In genomic region chr17:75273968-75274708, GRCh38 we compare ENCODE assay signal across 12 cellular contexts. TPM values are rescaled to one million over a fixed set of nuclear protein-coding genes. Genes with fewer than 3 reads are reported as not detected.
DNase-seq lines count a peak whose midpoint lies in the region; ATAC-seq, FAIRE-seq and TF ChIP-seq lines count a peak whose summit lies in the region.
"Had no signal": no experiment of that assay in that cellular context is flagged by ENCODE, and none has a peak within 500 bp of the region (broad histone marks: within the 10 kb centered on the region; RNA-seq: fewer than 3 reads in every experiment).

No MANE protein-coding gene starts in this region.

- H3K36me3 ChIP-seq in IMR-90 (ENCODE audit: control insufficient read depth, insufficient read depth, low read length) (no peaks in the 10 kb centered on the region), K562 (ENCODE audit: control insufficient read depth, insufficient read depth, low read length) (peaks cover 54% of the 10 kb centered on the region)

- H2AFZ ChIP-seq in IMR-90 (replicated peaks; ENCODE audit: low read length, poor library complexity) (no peak overlapping the region), K562 (ENCODE audit: low read depth, low read length) (no peak overlapping the region)

- POLR2A ChIA-PET in IMR-90 (lab: Charles Lee; ENCODE audit: unreplicated experiment) (no interaction called here), K562 (lab: Yijun Ruan, JAX) (interaction anchor here (0.6 to 6.8 kb wide), 9 partner anchors 10 to 265 kb away, joined by 3 to 43 read pairs (median 3); partner anchors contain the start of genes GGA3, MRPL58, MRPS7 and SLC25A19)

- H3K79me2 ChIP-seq in K562 (ENCODE audit: control insufficient read depth, insufficient read depth, low read length): peaks cover 35% of the 10 kb centered on the region

- intact Hi-C loops in IMR-90 (cut with micrococcal nuclease) (loop anchor here (10.0 kb wide), 1 partner anchor 241 kb away; the partner anchor contains the start of genes CASKIN2 and TSEN54), K562 (cut with micrococcal nuclease) (no loop called here)

- CTCF ChIA-PET in IMR-90 (lab: Yijun Ruan, JAX): interaction anchor here (1.1 kb wide), 1 partner anchor 120 kb away, joined by 3 read pairs; no protein-coding TSS in a partner anchor
- CTCF ChIA-PET in K562 (lab: Yijun Ruan, JAX; ENCODE audit: low intra/inter-chr PET ratio): no interaction called here

- no peak overlapping the region for H3K56ac ChIP-seq in IMR-90 (ENCODE audit: extremely low read depth, insufficient read depth, low read length)

- FAIRE-seq in K562 (lab: Jason Lieb, UNC): peak; percentile 72
- FAIRE-seq: GM19239 had no signal

- H3K9me3 ChIP-seq in IMR-90 (ENCODE audit: control insufficient read depth, insufficient read depth, low read length): no peaks in the 10 kb centered on the region
- H3K9me3 ChIP-seq in K562 (replicated peaks; ENCODE audit: control insufficient read depth, insufficient read depth, low read depth, low read length): no peaks in the 10 kb centered on the region

- no peak overlapping the region for H4K91ac ChIP-seq in IMR-90 (ENCODE audit: insufficient read depth, low read depth, low read length)

- no peak overlapping the region for H3K23ac ChIP-seq in IMR-90 (ENCODE audit: low read depth, low read length)

- no peak overlapping the region for H3K4ac ChIP-seq in IMR-90 (ENCODE audit: low read depth, low read length)

- peaks cover 4% of the 10 kb centered on the region for H3K36me3 Mint-ChIP-seq in natural killer cell treated with Interleukin-12 subunit alpha and Interleukin-12 subunit beta and Interleukin-15 and Interleukin-18, amount 100 ng/mL, for 72 hours

- no peak for TF ChIP-seq CTCF in IMR-90 (conservative IDR thresholded peaks at IDR 0.05; ENCODE audit: low read depth, low read length)
- TF ChIP-seq CTCF in K562 (IDR thresholded peaks at IDR 0.05 in 2 of 3, conservative IDR thresholded peaks at IDR 0.05 in 1 of 3; ENCODE audit: insufficient read depth in 2 of 3, low read depth in 1 of 3, low read length in 3 of 3): no peak

- H4K8ac ChIP-seq in IMR-90 (ENCODE audit: low read depth in 2 of 2, low read length in 2 of 2): peak overlapping the region in 1 of 2 experiments; percentile 26; a peak in 1 of 4 replicates

- dilution Hi-C loops in IMR-90 (cut with HindIII; ENCODE audit: low sequenced_read_pairs, unreplicated experiment): no loop called here

- peaks cover 4 to 11% of the 10 kb centered on the region in 2 experiments; a peak in 3 of 4 replicates for H3K79me1 ChIP-seq in IMR-90 (ENCODE audit: low read depth in 1 of 2, low read length in 2 of 2)

- H3K27me3 Mint-ChIP-seq in natural killer cell treated with Interleukin-12 subunit alpha and Interleukin-12 subunit beta and Interleukin-15 and Interleukin-18, amount 100 ng/mL, for 72 hours: no peaks in the 10 kb centered on the region

- peaks cover 17% of the 10 kb centered on the region for H3K9me1 ChIP-seq in IMR-90 (ENCODE audit: insufficient read depth, low read length)
- no peaks in the 10 kb centered on the region for H3K9me1 ChIP-seq in K562 (ENCODE audit: control insufficient read depth, insufficient read depth, low read length)

- H3K4me3 ChIP-seq in IMR-90 (ENCODE audit: insufficient read depth, low read depth, low read length): no peak overlapping the region
- no peak overlapping the region for H3K4me3 ChIP-seq in K562
- H3K4me3 ChIP-seq: lung had no signal

- H3K14ac ChIP-seq in IMR-90 (replicated peaks; ENCODE audit: low read depth, low read length): no peak overlapping the region; the same call in 1 of the 2 replicates

- BruUV-seq in IMR-90 (replicated peaks; lab: Mats Ljungman, UMichigan) (no TSS peak), K562 (replicated peaks; lab: Mats Ljungman, UMichigan) (no TSS peak)

- peak overlapping the region in 1 of 2 donors; percentile 25 for H3K27ac Mint-ChIP-seq in natural killer cell treated with Interleukin-12 subunit alpha and Interleukin-12 subunit beta and Interleukin-15 and Interleukin-18, amount 100 ng/mL, for 72 hours

- WGBS in IMR-90 (ENCODE audit: extremely low coverage in 2 of 2, insufficient read length in 1 of 2), 2 experiments: 18% methylated on average over 3 of the region's 7 CpGs; no CpG with 5 or more reads in 1 of the 2 experiments
- WGBS in K562 (ENCODE audit: insufficient coverage, low coverage, missing lambda C conversion rate): 54% methylated on average over 7 of the region's 7 CpGs

- H3K27me3 ChIP-seq in IMR-90 (ENCODE audit: control insufficient read depth, insufficient read depth, low read length): no peaks in the 10 kb centered on the region
- H3K27me3 ChIP-seq in K562 (ENCODE audit: control insufficient read depth in 2 of 2, insufficient read depth in 2 of 2, low read length in 2 of 2): no peaks in the 10 kb centered on the region

- TF ChIP-seq EP300 in K562 (IDR thresholded peaks at IDR 0.05; ENCODE audit: low read length): no peak; the same call in 1 of the 2 replicates

- in situ Hi-C loops in IMR-90 (cut with MboI; ENCODE audit: low sequenced_read_pairs): no loop called here
- in situ Hi-C loops in K562 (cut with MboI): no loop called here

- no peak overlapping the region for H2BK20ac ChIP-seq in IMR-90 (ENCODE audit: low read depth, low read length)

- no peak overlapping the region for H3K18ac ChIP-seq in IMR-90 (ENCODE audit: low read depth, low read length)

- H3K9me3 Mint-ChIP-seq in natural killer cell treated with Interleukin-12 subunit alpha and Interleukin-12 subunit beta and Interleukin-15 and Interleukin-18, amount 100 ng/mL, for 72 hours: no peaks in the 10 kb centered on the region

- H3K9ac ChIP-seq in IMR-90 (ENCODE audit: low read depth, low read length) (no peak overlapping the region), K562 (ENCODE audit: insufficient read depth in 1 of 2, low read depth in 2 of 2, low read length in 2 of 2) (peak overlapping the region in 1 of 2 experiments; percentile 81; a peak in 1 of 4 replicates)

- TF ChIP-seq POLR2A in IMR-90 (IDR thresholded peaks at IDR 0.05; ENCODE audit: low read depth, low read length) (no peak), K562 (conservative IDR thresholded peaks at IDR 0.05) (peak; percentile 58; the same call in 1 of the 2 replicates)

- no peak for ATAC-seq in IMR-90 (ENCODE audit: low read depth)
- no peak for ATAC-seq in K562
- ATAC-seq in natural killer cell treated with Interleukin-12 subunit alpha and Interleukin-12 subunit beta and Interleukin-15 and Interleukin-18, amount 100 ng/mL, for 72 hours: no peak

- TF ChIP-seq RAD21 in IMR-90 (IDR thresholded peaks at IDR 0.05; ENCODE audit: low read length): no peak
- TF ChIP-seq RAD21 in K562 (CRISPR knock-in tag; conservative IDR thresholded peaks at IDR 0.05 in 1 of 2, IDR thresholded peaks at IDR 0.05 in 1 of 2): no peak

- no peak overlapping the region for H2BK120ac ChIP-seq in IMR-90 (ENCODE audit: low read depth, low read length)

- H3K4me3 Mint-ChIP-seq in natural killer cell treated with Interleukin-12 subunit alpha and Interleukin-12 subunit beta and Interleukin-15 and Interleukin-18, amount 100 ng/mL, for 72 hours: peak overlapping the region; percentile 25

- H3K27ac ChIP-seq in IMR-90 (ENCODE audit: insufficient read depth, low read length) (no peak overlapping the region), K562 (ENCODE audit: extremely low read depth, low read depth, low read length) (peak overlapping the region; percentile 46; the same call in 2 of the 3 replicates)

- H2BK15ac ChIP-seq in IMR-90 (ENCODE audit: low read depth, low read length): no peak overlapping the region

- no peak overlapping the region for H2AK5ac ChIP-seq in IMR-90 (ENCODE audit: low read depth, low read length)

- peaks cover 18 to 20% of the 10 kb centered on the region in 2 donors for H3K4me1 Mint-ChIP-seq in natural killer cell treated with Interleukin-12 subunit alpha and Interleukin-12 subunit beta and Interleukin-15 and Interleukin-18, amount 100 ng/mL, for 72 hours (ENCODE audit: low read depth in 2 of 2)

- no peak overlapping the region for H4K5ac ChIP-seq in IMR-90 (ENCODE audit: low read depth, low read length)

- no peak overlapping the region for H2AK9ac ChIP-seq in IMR-90 (replicated peaks; ENCODE audit: low read depth, low read length, poor library complexity)

- no peaks in the 10 kb centered on the region; the same call in none of the 2 replicates for H4K20me1 ChIP-seq in IMR-90 (ENCODE audit: insufficient read depth, low read length)
- H4K20me1 ChIP-seq in K562 (replicated peaks; ENCODE audit: control insufficient read depth, insufficient read depth, low read length): no peaks in the 10 kb centered on the region

- H3K4me2 ChIP-seq in IMR-90 (ENCODE audit: low read depth, low read length): no peak overlapping the region
- H3K4me2 ChIP-seq in K562 (ENCODE audit: insufficient read depth, low read length): no peak overlapping the region

- no peak overlapping the region for H2BK5ac ChIP-seq in IMR-90 (ENCODE audit: low read depth, low read length, poor library complexity, severe bottlenecking)

- DNase-seq in EH (ENCODE audit: low read depth) (peak; percentile 73), IMR-90 (peak; percentile 77), K562 (ENCODE audit: extremely low read depth in 1 of 4, low spot score in 3 of 4) (peak in 3 of 4 experiments; percentile 7 to 41 (median 9)), NCI-H524 (lab: John Stamatoyannopoulos, UW) (no peak), GM19238 (ENCODE audit: insufficient read length, low spot score) (no peak)
- no peak for DNase-seq in natural killer cell treated with Interleukin-12 subunit alpha and Interleukin-12 subunit beta and Interleukin-15 and Interleukin-18, amount 100 ng/mL, for 72 hours (ENCODE audit: low spot score)
- DNase-seq in activated CD4-positive, alpha-beta T cell treated with anti-CD3 and anti-CD28 coated beads for 48 hours: no peak
- DNase-seq: caudate nucleus, GF-D8, NCI-H2081 treated with DMSO at 0.1 percent for 48 hours had no signal

- H3K4me1 ChIP-seq in IMR-90 (ENCODE audit: control insufficient read depth, insufficient read depth, low read length) (peaks cover 18% of the 10 kb centered on the region), K562 (replicated peaks in 1 of 2; ENCODE audit: control insufficient read depth in 2 of 2, insufficient read depth in 2 of 2, low read length in 2 of 2) (peaks cover 13 to 40% of the 10 kb centered on the region in 2 experiments; a peak in 3 of 5 replicates)

RNA-seq across cellular contexts. Expression of gene MIF4GD, which starts 3.1 kb away (rescaled TPM):
- total RNA-seq in IMR-90 (2012; rRNA removed): 3.3 and 4.1 TPM in 2 replicates
- 6.9 and 7.7 TPM in 2 replicates for polyA plus RNA-seq in IMR-90 (2012; rRNA removed)
- 7.9 and 11.1 TPM in 2 replicates for polyA plus RNA-seq in IMR-90 (2012; cell fraction: cytosol; rRNA removed)
- 5.9 and 6.9 TPM in 2 replicates for polyA plus RNA-seq in IMR-90 (2012; cell fraction: nucleus; rRNA removed; ENCODE audit: low replicate concordance)
- 28.8 and 42.4 TPM in 2 replicates for total RNA-seq in K562 (2011; cell fraction: chromatin; rRNA removed; ENCODE audit: low replicate concordance)
- 36.0 and 43.4 TPM in 2 replicates for total RNA-seq in K562 (2011; cell fraction: nucleolus; rRNA removed)
- 32.6 and 37.5 TPM in 2 replicates for total RNA-seq in K562 (2011; cell fraction: nucleoplasm; rRNA removed)
- 22.4 and 25.2 TPM in 2 replicates for total RNA-seq in K562 (2014; rRNA removed)
- 11.8 and 12.3 TPM in 2 replicates for total RNA-seq in K562 (2014; rRNA removed; fragmentation: Illumina TruSeq; extraction: Trizol)
- total RNA-seq in K562 (2015; rRNA removed; fragmentation: Illumina TruSeq; extraction: Trizol): 13.2 and 14.0 TPM in 2 replicates
- total RNA-seq in K562 (2021): 23.0 and 27.1 TPM in 2 replicates
- polyA plus RNA-seq in K562 (2011; rRNA removed): 50.8 and 53.9 TPM in 2 replicates
- 71.3 and 91.1 TPM in 2 replicates for polyA plus RNA-seq in K562 (2011; cell fraction: cytosol; rRNA removed)
- polyA plus RNA-seq in K562 (2011; cell fraction: nucleus; rRNA removed): 56.0 and 67.5 TPM in 2 replicates
- 28.0 and 61.3 TPM in 2 replicates for polyA plus RNA-seq in K562 (2012)
- 25.5 and 28.1 TPM in 2 replicates for polyA plus RNA-seq in K562 (2014; fragmentation: Illumina TruSeq; extraction: Trizol)
- polyA plus RNA-seq in K562 (2014; fragmentation: Nextera tagmentation; extraction: Ambion mirVana): 10 to 100 TPM; 46.7 to 63.8 TPM
- polyA plus RNA-seq in K562 (2014; rRNA removed): 30.6 and 36.0 TPM in 2 replicates
- 25.6 TPM in 2 replicates for polyA minus RNA-seq in K562 (2011; rRNA and poly(A)+ RNA removed)
- polyA minus RNA-seq in K562 (2011; cell fraction: cytosol; rRNA and poly(A)+ RNA removed): 13.5 and 16.8 TPM in 2 replicates
- 8.3 and 15.0 TPM in 2 replicates for polyA minus RNA-seq in K562 (2011; cell fraction: nucleus; rRNA and poly(A)+ RNA removed)
- 10 to 100 TPM; 32.3 to 35.2 TPM for total RNA-seq in natural killer cell treated with Interleukin-12 subunit alpha and Interleukin-12 subunit beta and Interleukin-15 and Interleukin-18, amount 100 ng/mL, for 72 hours

RNA-seq across cellular contexts. Expression of gene MRPS7, which starts 12.5 kb away (rescaled TPM):
- total RNA-seq in IMR-90 (2012; rRNA removed): 55.9 and 62.5 TPM in 2 replicates
- polyA plus RNA-seq in IMR-90 (2012; rRNA removed): 60.5 and 70.3 TPM in 2 replicates
- 35.4 and 53.8 TPM in 2 replicates for polyA plus RNA-seq in IMR-90 (2012; cell fraction: cytosol; rRNA removed)
- 22.2 and 34.6 TPM in 2 replicates for polyA plus RNA-seq in IMR-90 (2012; cell fraction: nucleus; rRNA removed; ENCODE audit: low replicate concordance)
- total RNA-seq in K562 (2011; cell fraction: chromatin; rRNA removed; ENCODE audit: low replicate concordance): 58.3 and 91.9 TPM in 2 replicates
- total RNA-seq in K562 (2011; cell fraction: nucleolus; rRNA removed): 73.0 and 88.6 TPM in 2 replicates
- 64.5 and 67.2 TPM in 2 replicates for total RNA-seq in K562 (2011; cell fraction: nucleoplasm; rRNA removed)
- total RNA-seq in K562 (2014; rRNA removed): 115 and 137 TPM in 2 replicates
- total RNA-seq in K562 (2014; rRNA removed; fragmentation: Illumina TruSeq; extraction: Trizol): 128 and 142 TPM in 2 replicates
- total RNA-seq in K562 (2015; rRNA removed; fragmentation: Illumina TruSeq; extraction: Trizol): 124 and 132 TPM in 2 replicates
- 117 and 120 TPM in 2 replicates for total RNA-seq in K562 (2021)
- 90.8 and 115 TPM in 2 replicates for polyA plus RNA-seq in K562 (2011; rRNA removed)
- 83.0 and 98.9 TPM in 2 replicates for polyA plus RNA-seq in K562 (2011; cell fraction: cytosol; rRNA removed)
- polyA plus RNA-seq in K562 (2011; cell fraction: nucleus; rRNA removed): 73.0 and 76.0 TPM in 2 replicates
- polyA plus RNA-seq in K562 (2012): 60.3 and 98.2 TPM in 2 replicates
- 140 and 153 TPM in 2 replicates for polyA plus RNA-seq in K562 (2014; fragmentation: Illumina TruSeq; extraction: Trizol)
- polyA plus RNA-seq in K562 (2014; fragmentation: Nextera tagmentation; extraction: Ambion mirVana): 100 to 1,000 TPM; 236 to 244 TPM
- 107 and 126 TPM in 2 replicates for polyA plus RNA-seq in K562 (2014; rRNA removed)
- polyA minus RNA-seq in K562 (2011; rRNA and poly(A)+ RNA removed): 75.2 and 86.1 TPM in 2 replicates
- polyA minus RNA-seq in K562 (2011; cell fraction: cytosol; rRNA and poly(A)+ RNA removed): 34.9 and 44.7 TPM in 2 replicates
- 34.5 and 47.3 TPM in 2 replicates for polyA minus RNA-seq in K562 (2011; cell fraction: nucleus; rRNA and poly(A)+ RNA removed)
- 10 to 100 TPM; 76.4 to 82.8 TPM for total RNA-seq in natural killer cell treated with Interleukin-12 subunit alpha and Interleukin-12 subunit beta and Interleukin-15 and Interleukin-18, amount 100 ng/mL, for 72 hours

RNA-seq across cellular contexts. Expression of gene GGA3, which starts 12.7 kb away (rescaled TPM):
- total RNA-seq in IMR-90 (2012; rRNA removed) (12.8 and 15.1 TPM in 2 replicates), K562 (2014; rRNA removed) (16.3 and 27.7 TPM in 2 replicates), K562 (2014; rRNA removed; fragmentation: Illumina TruSeq; extraction: Trizol) (25.4 and 26.5 TPM in 2 replicates), K562 (2015; rRNA removed; fragmentation: Illumina TruSeq; extraction: Trizol) (21.3 and 23.7 TPM in 2 replicates), K562 (2021) (60.9 and 64.9 TPM in 2 replicates)
- polyA plus RNA-seq in IMR-90 (2012; rRNA removed) (35.2 and 37.7 TPM in 2 replicates), K562 (2011; rRNA removed) (40.9 and 74.6 TPM in 2 replicates), K562 (2014; fragmentation: Illumina TruSeq; extraction: Trizol) (51.7 and 54.2 TPM in 2 replicates), K562 (2014; fragmentation: Nextera tagmentation; extraction: Ambion mirVana) (1 to 10 TPM; 5.7 to 6.3 TPM), K562 (2014; rRNA removed) (41.2 and 45.9 TPM in 2 replicates)
- 11.8 and 16.9 TPM in 2 replicates for polyA plus RNA-seq in IMR-90 (2012; cell fraction: cytosol; rRNA removed)
- 173 and 223 TPM in 2 replicates for polyA plus RNA-seq in IMR-90 (2012; cell fraction: nucleus; rRNA removed; ENCODE audit: low replicate concordance)
- 229 and 410 TPM in 2 replicates for total RNA-seq in K562 (2011; cell fraction: chromatin; rRNA removed; ENCODE audit: low replicate concordance)
- total RNA-seq in K562 (2011; cell fraction: nucleolus; rRNA removed): 168 and 211 TPM in 2 replicates
- 138 and 145 TPM in 2 replicates for total RNA-seq in K562 (2011; cell fraction: nucleoplasm; rRNA removed)
- polyA plus RNA-seq in K562 (2011; cell fraction: cytosol; rRNA removed): 24.6 and 25.5 TPM in 2 replicates
- 329 and 442 TPM in 2 replicates for polyA plus RNA-seq in K562 (2011; cell fraction: nucleus; rRNA removed)
- 65.7 and 79.7 TPM in 2 replicates for polyA plus RNA-seq in K562 (2012)
- 76.1 and 105 TPM in 2 replicates for polyA minus RNA-seq in K562 (2011; rRNA and poly(A)+ RNA removed)
- polyA minus RNA-seq in K562 (2011; cell fraction: cytosol; rRNA and poly(A)+ RNA removed): 29.3 and 34.2 TPM in 2 replicates
- polyA minus RNA-seq in K562 (2011; cell fraction: nucleus; rRNA and poly(A)+ RNA removed): 52.4 and 72.0 TPM in 2 replicates
- total RNA-seq in natural killer cell treated with Interleukin-12 subunit alpha and Interleukin-12 subunit beta and Interleukin-15 and Interleukin-18, amount 100 ng/mL, for 72 hours: 100 to 1,000 TPM in 1 of 2 donors, 10 to 100 TPM in 1; 77.3 to 111 TPM

RNA-seq across cellular contexts. Expression of gene SLC25A19, which starts 15.1 kb away (rescaled TPM):
- total RNA-seq in IMR-90 (2012; rRNA removed) (8.3 and 9.1 TPM in 2 replicates), K562 (2014; rRNA removed) (56.1 and 71.6 TPM in 2 replicates), K562 (2014; rRNA removed; fragmentation: Illumina TruSeq; extraction: Trizol) (35.9 and 45.2 TPM in 2 replicates), K562 (2015; rRNA removed; fragmentation: Illumina TruSeq; extraction: Trizol) (49.0 and 49.3 TPM in 2 replicates), K562 (2021) (73.4 and 76.6 TPM in 2 replicates)
- polyA plus RNA-seq in IMR-90 (2012; rRNA removed) (9.2 and 10.1 TPM in 2 replicates), K562 (2011; rRNA removed) (51.7 and 55.3 TPM in 2 replicates), K562 (2014; fragmentation: Illumina TruSeq; extraction: Trizol) (57.1 and 60.9 TPM in 2 replicates), K562 (2014; fragmentation: Nextera tagmentation; extraction: Ambion mirVana) (10 to 100 TPM; 33.4 to 49.3 TPM), K562 (2014; rRNA removed) (73.1 and 83.5 TPM in 2 replicates)
- 6.8 and 8.2 TPM in 2 replicates for polyA plus RNA-seq in IMR-90 (2012; cell fraction: cytosol; rRNA removed)
- polyA plus RNA-seq in IMR-90 (2012; cell fraction: nucleus; rRNA removed; ENCODE audit: low replicate concordance): 7.1 and 9.9 TPM in 2 replicates
- total RNA-seq in K562 (2011; cell fraction: chromatin; rRNA removed; ENCODE audit: low replicate concordance): 80.8 and 110 TPM in 2 replicates
- total RNA-seq in K562 (2011; cell fraction: nucleolus; rRNA removed): 83.7 and 96.9 TPM in 2 replicates
- total RNA-seq in K562 (2011; cell fraction: nucleoplasm; rRNA removed): 75.9 and 93.0 TPM in 2 replicates
- polyA plus RNA-seq in K562 (2011; cell fraction: cytosol; rRNA removed): 70.2 and 111 TPM in 2 replicates
- polyA plus RNA-seq in K562 (2011; cell fraction: nucleus; rRNA removed): 50.7 and 83.5 TPM in 2 replicates
- 26.6 and 58.9 TPM in 2 replicates for polyA plus RNA-seq in K562 (2012)
- 29.7 and 31.1 TPM in 2 replicates for polyA minus RNA-seq in K562 (2011; rRNA and poly(A)+ RNA removed)
- polyA minus RNA-seq in K562 (2011; cell fraction: cytosol; rRNA and poly(A)+ RNA removed): 18.5 and 33.6 TPM in 2 replicates
- polyA minus RNA-seq in K562 (2011; cell fraction: nucleus; rRNA and poly(A)+ RNA removed): 32.9 and 44.3 TPM in 2 replicates
- total RNA-seq in natural killer cell treated with Interleukin-12 subunit alpha and Interleukin-12 subunit beta and Interleukin-15 and Interleukin-18, amount 100 ng/mL, for 72 hours: 100 to 1,000 TPM in 1 of 2 donors, 10 to 100 TPM in 1; 53.0 to 140 TPM

Comparison
In these comparisons a context has a peak if more than half of its experiments do, and no peak if none do; other contexts are left out.
1. DNase-seq: peak in EH (single experiment), IMR-90 (single experiment) and K562 (3 of 4); none in natural killer cell treated with Interleukin-12 subunit alpha and Interleukin-12 subunit beta and Interleukin-15 and Interleukin-18, amount 100 ng/mL, for 72 hours (single experiment), NCI-H524 (0 of 2), activated CD4-positive, alpha-beta T cell treated with anti-CD3 and anti-CD28 coated beads for 48 hours (single experiment) and GM19238 (single experiment).